ENCODE assay signal across 24 cellular contexts in the genomic region with DNA sequence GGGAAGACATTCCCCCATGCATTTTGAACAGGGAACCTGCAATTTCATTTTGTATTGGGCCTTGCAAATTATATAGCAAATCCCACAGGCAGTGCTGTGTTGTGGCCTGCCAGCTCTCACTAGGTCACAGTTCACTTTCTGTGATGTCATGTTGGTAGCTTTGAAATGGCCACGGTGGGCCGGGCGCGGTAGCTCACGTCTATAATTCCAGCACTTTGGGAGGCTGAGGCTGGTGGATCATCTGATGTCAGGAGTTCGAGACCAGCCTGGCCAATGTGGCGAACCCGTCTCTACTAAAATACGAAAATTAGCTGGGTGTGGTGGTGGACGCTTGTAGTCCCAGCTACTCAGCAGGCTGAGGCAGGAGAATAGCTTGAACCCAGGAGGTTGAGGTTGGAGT.
"Had no signal": no experiment of that assay in that cellular context is flagged by ENCODE, and none has a peak within 500 bp of the region (broad histone marks: within the 10 kb centered on the region; RNA-seq: fewer than 3 reads in every experiment).

No MANE protein-coding gene starts in this region.

- H3K27ac Mint-ChIP-seq: effector memory CD8-positive, alpha-beta T cell; nephron; stimulated activated effector memory CD8-positive, alpha-beta T cell treated with anti-CD3 and anti-CD28 coated beads, Interleukin-12 subunit alpha, Interleukin-12 subunit beta, amount 100 ng/mL, for 72 hours had no signal

- H3K9me3 ChIP-seq: gastrocnemius medialis, prostate gland, right atrium auricular region, sigmoid colon, stomach, testis, tibial nerve, vagina had no signal

- H3K9me3 Mint-ChIP-seq: effector memory CD8-positive, alpha-beta T cell; nephron; stimulated activated effector memory CD8-positive, alpha-beta T cell treated with anti-CD3 and anti-CD28 coated beads, Interleukin-12 subunit alpha, Interleukin-12 subunit beta, amount 100 ng/mL, for 72 hours had no signal

- H3K36me3 Mint-ChIP-seq: stimulated activated effector memory CD8-positive, alpha-beta T cell treated with anti-CD3 and anti-CD28 coated beads, Interleukin-12 subunit alpha, Interleukin-12 subunit beta, amount 100 ng/mL, for 72 hours had no signal

- H3K27ac ChIP-seq: gastrocnemius medialis, testis had no signal

- H3K4me3 Mint-ChIP-seq: effector memory CD8-positive, alpha-beta T cell; naive thymus-derived CD4-positive, alpha-beta T cell; nephron; stimulated activated effector memory CD8-positive, alpha-beta T cell treated with anti-CD3 and anti-CD28 coated beads, Interleukin-12 subunit alpha, Interleukin-12 subunit beta, amount 100 ng/mL, for 72 hours had no signal

- FAIRE-seq: endometrium, keratinocyte had no signal

- H3K4me3 ChIP-seq: coronary artery, gastrocnemius medialis, prostate gland, right atrium auricular region, sigmoid colon, stomach, testis, tibial nerve, vagina had no signal

- DNase-seq: effector memory CD8-positive, alpha-beta T cell; foreskin fibroblast; gastrocnemius medialis; head of caudate nucleus; mesenchymal stem cell; midbrain; naive thymus-derived CD4-positive, alpha-beta T cell; nucleus accumbens; stimulated activated CD4-positive, alpha-beta T cell treated with anti-CD3 and anti-CD28 coated beads, Interleukin-2, amount 100 ng/mL, for 24 hours; stimulated activated CD4-positive, alpha-beta T cell treated with anti-CD3 and anti-CD28 coated beads, Interleukin-4, amount 100 ng/mL, for 24 hours; stimulated activated naive CD4-positive, alpha-beta T cell treated with Interleukin-2 at 50 U/mL for 16 hours; stomach; substantia nigra; testis had no signal

- H3K36me3 ChIP-seq: gastrocnemius medialis, prostate gland, right atrium auricular region, sigmoid colon, stomach, tibial nerve, vagina had no signal

- H3K27me3 ChIP-seq: right atrium auricular region, sigmoid colon, testis, tibial nerve, vagina had no signal
